Comparison of ENCODE assay signal across 8 cellular contexts in genomic region chr10:71889388-71889987, GRCh38. TPM values are rescaled to one million over a fixed set of nuclear protein-coding genes. Genes with fewer than 3 reads are reported as not detected.
DNase-seq lines count a peak whose midpoint lies in the region; ATAC-seq, FAIRE-seq and TF ChIP-seq lines count a peak whose summit lies in the region.

No MANE protein-coding gene starts in this region.

- BruUV-seq in A673 (replicated peaks; lab: Mats Ljungman, UMichigan), result no TSS peak
- no TSS peak for BruUV-seq in GM12878 (replicated peaks; lab: Mats Ljungman, UMichigan)

- RAD21 ChIA-PET in GM12878 (lab: Charles Lee; ENCODE audit: unreplicated experiment), result interaction anchor here (1.0 kb wide), 1 partner anchor 53 kb away, joined by 3 read pairs; no protein-coding TSS in a partner anchor

- FAIRE-seq in GM12878 (lab: Jason Lieb, UNC) (peak; percentile 41), D721Med (lab: Jason Lieb, UNC) (no peak)

- ATAC-seq in GM12878 (peak; percentile 3; the same call in 1 of the 3 replicates), upper lobe of left lung (ENCODE audit: low FRiP score in 2 of 2) (no peak)

- peak overlapping the region; percentile 73 for H3K4me2 ChIP-seq in GM12878 (ENCODE audit: control insufficient read depth, insufficient read depth)

- TF ChIP-seq RAD21 in GM12878 (IDR thresholded peaks at IDR 0.05; ENCODE audit: insufficient read depth, low read depth, low read length), result no peak
- no peak for TF ChIP-seq RAD21 in liver (IDR thresholded peaks at IDR 0.05)

- in situ Hi-C loops in GM12878 (cut with MboI), result no loop called here

- no peaks in the 10 kb centered on the region for H4K20me1 ChIP-seq in GM12878 (ENCODE audit: control insufficient read depth, insufficient read depth)

- WGBS in GM12878 (ENCODE audit: insufficient coverage, insufficient replicate concordance, low lambda C conversion rate, missing lambda C conversion rate), result 39% methylated on average over 9 of the region's 9 CpGs
- 36% methylated on average over 9 of the region's 9 CpGs for WGBS in liver
- WGBS in upper lobe of left lung, 2 donors, result 37 to 39% methylated on average over 9 of the region's 9 CpGs

- no peak for DNase-seq in A673 (ENCODE audit: low spot score)
- DNase-seq in HL-60 (ENCODE audit: low read depth in 1 of 2, low spot score in 1 of 2), result no peak
- no peak for DNase-seq in GM12878 (ENCODE audit: low read depth, low spot score)
- DNase-seq in upper lobe of left lung, result no peak
- DNase-seq in stimulated activated CD4-positive, alpha-beta T cell treated with anti-CD3 and anti-CD28 coated beads, Interleukin-1b, Interleukin-23, amount 100 ng/mL, for 48 hours, result no peak
- no peak for DNase-seq in D721Med (ENCODE audit: insufficient read length, low spot score)
- DNase-seq in activated CD4-positive, CD25-positive, alpha-beta regulatory T cell treated with anti-CD3 and anti-CD28 coated beads, Interleukin-2, amount 50 U/mL, for 72 hours, result no peak

- CTCF ChIA-PET in A673 (lab: Charles Lee) (no interaction called here), GM12878 (lab: Yijun Ruan, JAX) (interaction anchor here (1.0 to 1.2 kb wide), 2 partner anchors 48 to 52 kb away, joined by 3 to 4 read pairs; no protein-coding TSS in a partner anchor)

- SMC1A ChIA-PET in GM12878 (lab: Charles Lee; ENCODE audit: uncharacterized antibody, unreplicated experiment), result interaction anchor here (0.6 to 1.1 kb wide), 5 partner anchors 15 to 430 kb away, joined by 3 read pairs; no protein-coding TSS in a partner anchor

- TF ChIP-seq EP300 in GM12878 (IDR thresholded peaks at IDR 0.05; ENCODE audit: borderline replicate concordance in 1 of 2, control insufficient read depth in 1 of 2, low read depth in 2 of 2, low read length in 2 of 2) (no peak), upper lobe of left lung (IDR thresholded peaks at IDR 0.05) (no peak)

- H3K4me3 ChIP-seq in A673 (ENCODE audit: low read depth, low read length, poor library complexity, severe bottlenecking) (peak overlapping the region; percentile 55), HL-60 (replicated peaks; ENCODE audit: insufficient read depth, low read length) (peak overlapping the region; percentile 35), GM12878 (no peak overlapping the region), liver (ENCODE audit: low read depth in 1 of 3, low read length in 3 of 3) (peak overlapping the region in 1 of 3 donors; percentile 62), upper lobe of left lung (peak overlapping the region in 3 of 4 donors; percentile 41 to 53 (median 52))

- H3K9ac ChIP-seq in GM12878 (ENCODE audit: control insufficient read depth, insufficient read depth, low read length) (peak overlapping the region; percentile 45; the same call in 1 of the 2 replicates), liver (ENCODE audit: low read depth in 1 of 2, low read length in 2 of 2) (peak overlapping the region in 1 of 2 donors; percentile 42)

- H3K9me3 ChIP-seq in A673 (ENCODE audit: low read depth, low read length, poor library complexity, severe bottlenecking) (no peaks in the 10 kb centered on the region), GM12878 (replicated peaks; ENCODE audit: control insufficient read depth, insufficient read depth, low read length) (no peaks in the 10 kb centered on the region), liver (ENCODE audit: control insufficient read depth in 4 of 4, low read length in 3 of 4) (no peaks in the 10 kb centered on the region), upper lobe of left lung (no peaks in the 10 kb centered on the region)

- no peak for TF ChIP-seq POLR2A in GM12878 (IDR thresholded peaks at IDR 0.05; ENCODE audit: low read depth, low read length)
- no peak for TF ChIP-seq POLR2A in upper lobe of left lung (IDR thresholded peaks at IDR 0.05)

- POLR2A ChIA-PET in A673 (lab: Charles Lee; ENCODE audit: low non-redundant PET), result no interaction called here
- POLR2A ChIA-PET in GM12878 (lab: Charles Lee), result no interaction called here

- H3K27ac ChIP-seq in A673 (ENCODE audit: low read depth, low read length, poor library complexity, severe bottlenecking) (no peak overlapping the region), HL-60 (replicated peaks) (peak overlapping the region; percentile 55), GM12878 (ENCODE audit: control insufficient read depth, insufficient read depth) (peak overlapping the region; percentile 62), liver (ENCODE audit: low read depth in 1 of 2, low read length in 2 of 2) (peak overlapping the region; percentile 56 to 61), upper lobe of left lung (peak overlapping the region; percentile 77 to 83 (median 80))

- TF ChIP-seq CTCF in A673 (conservative IDR thresholded peaks at IDR 0.05; ENCODE audit: low read depth, low read length) (no peak), HL-60 (IDR thresholded peaks at IDR 0.05; ENCODE audit: insufficient read depth, low read length) (no peak), GM12878 (IDR thresholded peaks at IDR 0.05 in 2 of 3, conservative IDR thresholded peaks at IDR 0.05 in 1 of 3; ENCODE audit: control insufficient read depth in 2 of 3, extremely low read depth in 1 of 3, insufficient read depth in 1 of 3, low read depth in 3 of 3, low read length in 3 of 3) (no peak), liver (IDR thresholded peaks at IDR 0.05; ENCODE audit: low read depth, low read length, missing input control) (no peak), upper lobe of left lung (IDR thresholded peaks at IDR 0.05) (no peak), D721Med (IDR thresholded peaks at IDR 0.05; ENCODE audit: insufficient read depth, missing control alignments) (no peak)

- peak overlapping the region; percentile 42 for H2AFZ ChIP-seq in GM12878 (ENCODE audit: control insufficient read depth, low read depth, low read length)

- intact Hi-C loops in A673 (cut with micrococcal nuclease; ENCODE audit: unreplicated experiment) (no loop called here), GM12878 (cut with micrococcal nuclease; ENCODE audit: unreplicated experiment) (loop anchor here (1.0 kb wide), 1 partner anchor 16 kb away; no protein-coding TSS in a partner anchor)

- no peaks in the 10 kb centered on the region for H3K79me2 ChIP-seq in GM12878 (ENCODE audit: control insufficient read depth, insufficient read depth, low read length)

- no peaks in the 10 kb centered on the region for H3K27me3 ChIP-seq in A673 (replicated peaks; ENCODE audit: insufficient read depth, low read depth, low read length, poor library complexity)
- H3K27me3 ChIP-seq in HL-60 (ENCODE audit: insufficient read depth, poor library complexity, severe bottlenecking), result no peaks in the 10 kb centered on the region
- H3K27me3 ChIP-seq in GM12878 (replicated peaks in 1 of 2; ENCODE audit: control insufficient read depth in 2 of 2, insufficient read depth in 2 of 2, low read length in 1 of 2), result no peaks in the 10 kb centered on the region
- no peaks in the 10 kb centered on the region for H3K27me3 ChIP-seq in liver (ENCODE audit: control insufficient read depth in 4 of 4, insufficient read depth in 4 of 4, low read length in 3 of 4)
- H3K27me3 ChIP-seq in upper lobe of left lung, result no peaks in the 10 kb centered on the region

- H3K36me3 ChIP-seq in A673 (ENCODE audit: insufficient read depth, low read length, poor library complexity, severe bottlenecking) (no peaks in the 10 kb centered on the region), GM12878 (ENCODE audit: control insufficient read depth in 2 of 2, insufficient read depth in 2 of 2, low read length in 1 of 2) (no peaks in the 10 kb centered on the region), liver (ENCODE audit: control insufficient read depth in 4 of 4, insufficient read depth in 3 of 4, low read depth in 1 of 4, low read length in 3 of 4) (no peaks in the 10 kb centered on the region), upper lobe of left lung (no peaks in the 10 kb centered on the region)

- H3K4me1 ChIP-seq in A673 (ENCODE audit: insufficient read depth, low read length, poor library complexity, severe bottlenecking) (peaks cover 10% of the 10 kb centered on the region), GM12878 (ENCODE audit: control insufficient read depth, insufficient read depth, low read length) (peaks cover 21% of the 10 kb centered on the region), liver (ENCODE audit: control insufficient read depth in 4 of 4, insufficient read depth in 4 of 4, low read length in 3 of 4) (peaks cover 0 to 10% (median 7%) of the 10 kb centered on the region in 4 donors), upper lobe of left lung (peaks cover 13 to 25% (median 19%) of the 10 kb centered on the region in 4 donors)

TF ChIP-seq in GM12878, 131 proteins besides CTCF, POLR2A, EP300 and RAD21 (continues in another document):
- TF ChIP-seq CREM (IDR thresholded peaks at IDR 0.05; ENCODE audit: low read depth) (no peak), TARDBP (IDR thresholded peaks at IDR 0.05; ENCODE audit: borderline replicate concordance) (no peak), HCFC1 (IDR thresholded peaks at IDR 0.05; ENCODE audit: low read length) (no peak), ZNF217 (IDR thresholded peaks at IDR 0.05) (no peak), CBX5 (IDR thresholded peaks at IDR 0.05; ENCODE audit: low read depth) (no peak)

TF ChIP-seq in liver, 16 proteins besides CTCF, POLR2A, EP300 and RAD21 (continues in another document):
- TF ChIP-seq YY1 (IDR thresholded peaks at IDR 0.05), result no peak
- no peak for TF ChIP-seq FOXA1 (IDR thresholded peaks at IDR 0.05)
- TF ChIP-seq TAF1 (conservative IDR thresholded peaks at IDR 0.05), result no peak
- TF ChIP-seq GABPA (IDR thresholded peaks at IDR 0.05 in 1 of 2, conservative IDR thresholded peaks at IDR 0.05 in 1 of 2), result no peak
- no peak for TF ChIP-seq HNF4A (conservative IDR thresholded peaks at IDR 0.05)

RNA-seq across cellular contexts. Expression of gene PSAP, which starts 38.4 kb away (rescaled TPM):
- total RNA-seq in A673 (2021), result 429 and 431 TPM in 2 replicates
- 269 and 285 TPM in 2 replicates for total RNA-seq in GM12878 (2013; cell fraction: nucleolus; rRNA removed)
- 287 and 299 TPM in 2 replicates for total RNA-seq in GM12878 (2014; rRNA removed)
- total RNA-seq in GM12878 (2014; rRNA removed; fragmentation: Illumina TruSeq; extraction: Trizol), result 178 and 179 TPM in 2 replicates
- total RNA-seq in GM12878 (2021), result 336 and 346 TPM in 2 replicates
- 193 TPM for polyA plus RNA-seq in GM12878 (2011; ENCODE audit: low read depth)
- polyA plus RNA-seq in GM12878 (2011; rRNA removed), result 190 and 232 TPM in 2 replicates
- polyA plus RNA-seq in GM12878 (2011; cell fraction: cytosol; rRNA removed), result 284 and 288 TPM in 2 replicates
- polyA plus RNA-seq in GM12878 (2011; cell fraction: nucleus; rRNA removed), result 240 and 286 TPM in 2 replicates
- 258 and 314 TPM in 2 replicates for polyA plus RNA-seq in GM12878 (2012)
- polyA plus RNA-seq in GM12878 (2014; fragmentation: Illumina TruSeq; extraction: Trizol), result 251 and 258 TPM in 2 replicates
- polyA plus RNA-seq in GM12878 (2014; fragmentation: Nextera tagmentation; extraction: Ambion mirVana), result 100 to 1,000 TPM; 280 to 312 TPM
- 309 and 310 TPM in 2 replicates for polyA plus RNA-seq in GM12878 (2014; rRNA removed)
- 100 to 1,000 TPM; 275 to 291 TPM for polyA plus RNA-seq in GM12878 (2016; fragmentation: Nextera tagmentation; extraction: Ambion mirVana)
- 185 and 279 TPM in 2 replicates for polyA minus RNA-seq in GM12878 (2011; rRNA and poly(A)+ RNA removed)
- polyA minus RNA-seq in GM12878 (2011; cell fraction: cytosol; rRNA and poly(A)+ RNA removed), result 85.0 and 93.7 TPM in 2 replicates
- polyA minus RNA-seq in GM12878 (2011; cell fraction: nucleus; rRNA and poly(A)+ RNA removed), result 43.9 and 51.0 TPM in 2 replicates
- 100 to 1,000 TPM; 435 to 510 TPM for total RNA-seq in liver
- 100 to 1,000 TPM; 255 to 671 TPM for polyA plus RNA-seq in liver
- 1,000 to 10,000 TPM in 3 of 6 donors, 100 to 1,000 TPM in 3; 776 to 2,056 (median 1,236) TPM for total RNA-seq in upper lobe of left lung
